15 cellular contexts compared by ENCODE assay signal in genomic region chr6:150263765-150264415, GRCh38.
DNase-seq lines count a peak whose midpoint lies in the region; ATAC-seq and TF ChIP-seq lines count a peak whose summit lies in the region.
"Had no signal": no experiment of that assay in that cellular context is flagged by ENCODE, and none has a peak within 500 bp of the region (broad histone marks: within the 10 kb centered on the region; RNA-seq: fewer than 3 reads in every experiment).

No MANE protein-coding gene starts in this region.

- peaks cover 6% of the 10 kb centered on the region for H3K4me1 Mint-ChIP-seq in activated CD8-positive, alpha-beta T cell treated with anti-CD3 and anti-CD28 coated beads for 36 hours (ENCODE audit: low read depth)
- H3K4me1 Mint-ChIP-seq in central memory CD8-positive, alpha-beta T cell: peaks cover 5% of the 10 kb centered on the region

- intact Hi-C loops in activated CD8-positive, alpha-beta T cell treated with anti-CD3 and anti-CD28 coated beads for 36 hours (cut with micrococcal nuclease): no loop called here

- no peak overlapping the region for H3K27ac Mint-ChIP-seq in activated CD8-positive, alpha-beta T cell treated with anti-CD3 and anti-CD28 coated beads for 36 hours
- H3K27ac Mint-ChIP-seq in central memory CD8-positive, alpha-beta T cell (ENCODE audit: low read depth): no peak overlapping the region

- TF ChIP-seq CTCF in activated CD8-positive, alpha-beta T cell treated with anti-CD3 and anti-CD28 coated beads for 36 hours (IDR thresholded peaks at IDR 0.05): no peak

- POLR2A ChIA-PET in activated CD8-positive, alpha-beta T cell treated with anti-CD3 and anti-CD28 coated beads for 36 hours (lab: Charles Lee): interaction anchor here (2.2 kb wide), 1 partner anchor 12 kb away, joined by 7 read pairs; no protein-coding TSS in a partner anchor

- DNase-seq in stimulated activated CD4-positive, alpha-beta T cell treated with anti-CD3 and anti-CD28 coated beads, Interleukin-15, amount 100 ng/mL, for 24 hours: peak; percentile 16
- no peak for DNase-seq in stimulated activated CD4-positive, alpha-beta T cell treated with anti-CD3 and anti-CD28 coated beads, Interleukin-4, amount 100 ng/mL, for 1 hour
- peak; percentile 65 for DNase-seq in activated CD8-positive, alpha-beta T cell treated with anti-CD3 and anti-CD28 coated beads for 36 hours
- peak in 1 of 2 donors; percentile 57 for DNase-seq in central memory CD8-positive, alpha-beta T cell (ENCODE audit: low spot score in 2 of 2)
- DNase-seq in stimulated activated naive CD8-positive, alpha-beta T cell treated with anti-CD3 and anti-CD28 coated beads, Interleukin-15, Interleukin-2, amounts not matched to agents 100 U/mL and 50 U/mL, for 24 hours: peak; percentile 20
- DNase-seq in T-helper 9 cell (no peak), inferior parietal cortex (ENCODE audit: extremely low spot score) (no peak)
- DNase-seq: left colon; NCI-H1930; NCI-H510A; stimulated activated CD8-positive, alpha-beta memory T cell treated with anti-CD3 and anti-CD28 coated beads, Interleukin-4, amount 100 ng/mL, for 48 hours had no signal

- H3K9me3 Mint-ChIP-seq in activated CD8-positive, alpha-beta T cell treated with anti-CD3 and anti-CD28 coated beads for 36 hours: peaks cover 6% of the 10 kb centered on the region
- no peaks in the 10 kb centered on the region for H3K9me3 Mint-ChIP-seq in central memory CD8-positive, alpha-beta T cell
- H3K9me3 Mint-ChIP-seq: IgD-negative memory B cell had no signal

- ATAC-seq in activated CD8-positive, alpha-beta T cell treated with anti-CD3 and anti-CD28 coated beads for 36 hours: peak; percentile 37
- peak; percentile 64 for ATAC-seq in central memory CD8-positive, alpha-beta T cell (replicated peaks; ENCODE audit: extremely low read depth, poor library complexity, severe bottlenecking)
- peak; percentile 28 for ATAC-seq in stimulated activated naive CD8-positive, alpha-beta T cell treated with anti-CD3 and anti-CD28 coated beads, Interleukin-15, Interleukin-2, amounts not matched to agents 100 U/mL and 50 U/mL, for 24 hours
- no peak for ATAC-seq in GM19328 (IDR thresholded peaks at IDR 0.05; ENCODE audit: unreplicated experiment)
- ATAC-seq: left colon, Right ventricle myocardium inferior, sciatic nerve had no signal

- CTCF ChIA-PET in activated CD8-positive, alpha-beta T cell treated with anti-CD3 and anti-CD28 coated beads for 36 hours (lab: Charles Lee): interaction anchor here (1.7 kb wide), 1 partner anchor 183 kb away, joined by 6 read pairs; no protein-coding TSS in a partner anchor

- H3K4me3 Mint-ChIP-seq in activated CD8-positive, alpha-beta T cell treated with anti-CD3 and anti-CD28 coated beads for 36 hours: no peak overlapping the region
- no peak overlapping the region for H3K4me3 Mint-ChIP-seq in central memory CD8-positive, alpha-beta T cell
- H3K4me3 Mint-ChIP-seq: IgD-negative memory B cell had no signal

- peaks cover 2% of the 10 kb centered on the region for H3K27me3 Mint-ChIP-seq in activated CD8-positive, alpha-beta T cell treated with anti-CD3 and anti-CD28 coated beads for 36 hours
- no peaks in the 10 kb centered on the region for H3K27me3 Mint-ChIP-seq in central memory CD8-positive, alpha-beta T cell

- no peaks in the 10 kb centered on the region for H3K36me3 Mint-ChIP-seq in activated CD8-positive, alpha-beta T cell treated with anti-CD3 and anti-CD28 coated beads for 36 hours (ENCODE audit: low read depth)
- H3K36me3 Mint-ChIP-seq in central memory CD8-positive, alpha-beta T cell (ENCODE audit: insufficient read depth): peaks cover 1% of the 10 kb centered on the region
- H3K36me3 Mint-ChIP-seq: IgD-negative memory B cell had no signal

Comparison
In these comparisons a context has a peak if more than half of its experiments do, and no peak if none do; other contexts are left out.
1. DNase-seq: peak in stimulated activated CD4-positive, alpha-beta T cell treated with anti-CD3 and anti-CD28 coated beads, Interleukin-15, amount 100 ng/mL, for 24 hours (single experiment), activated CD8-positive, alpha-beta T cell treated with anti-CD3 and anti-CD28 coated beads for 36 hours (single experiment) and stimulated activated naive CD8-positive, alpha-beta T cell treated with anti-CD3 and anti-CD28 coated beads, Interleukin-15, Interleukin-2, amounts not matched to agents 100 U/mL and 50 U/mL, for 24 hours (single experiment); none in stimulated activated CD4-positive, alpha-beta T cell treated with anti-CD3 and anti-CD28 coated beads, Interleukin-4, amount 100 ng/mL, for 1 hour (single experiment), T-helper 9 cell (single experiment) and inferior parietal cortex (single experiment).